In the genomic region with DNA sequence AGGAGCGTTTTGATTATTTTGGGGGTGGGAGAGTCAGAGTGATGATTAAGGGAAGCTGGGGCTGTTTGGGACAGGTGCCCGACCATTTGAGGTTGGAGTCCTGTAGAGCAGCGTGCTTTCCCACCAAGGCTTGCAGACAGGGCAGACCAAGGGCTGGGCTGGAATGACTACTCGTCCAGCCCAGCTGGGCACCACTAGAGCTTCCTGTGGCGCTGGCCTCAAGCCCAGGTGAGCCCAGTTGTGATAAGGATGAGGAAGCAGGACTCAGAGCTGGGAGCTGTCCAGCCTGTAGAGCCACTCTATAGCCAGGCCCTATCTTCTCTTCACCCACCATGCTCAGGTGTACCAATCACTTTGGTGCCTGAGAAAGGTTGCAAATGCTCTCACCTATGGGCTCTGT, we compare ENCODE assay signal across 22 cellular contexts.
"Had no signal": no experiment of that assay in that cellular context is flagged by ENCODE, and none has a peak within 500 bp of the region (broad histone marks: within the 10 kb centered on the region; RNA-seq: fewer than 3 reads in every experiment).

No MANE protein-coding gene starts in this region.

- H3K27me3 Mint-ChIP-seq: stimulated activated memory B cell treated with anti-CD40 and anti-IgM and Interleukin-4, amounts not matched to agents 10 μg/mL and 1 μg/mL and 100 μg/mL, for 72 hours had no signal

- H3K4me3 Mint-ChIP-seq: activated CD4-positive, alpha-beta memory T cell treated with anti-CD3 and anti-CD28 coated beads, Interleukin-2, amount 10 ng/mL, durations not matched to agents 7 days and 5 days; activated CD4-positive, alpha-beta T cell treated with anti-CD3 and anti-CD28 coated beads for 36 hours; activated naive CD8-positive, alpha-beta T cell treated with anti-CD3 and anti-CD28 coated beads, Interleukin-2, amount 10 ng/mL, durations not matched to agents 7 days and 5 days; nephron; stimulated activated memory B cell treated with anti-CD40 and anti-IgM and Interleukin-4, amounts not matched to agents 10 μg/mL and 1 μg/mL and 100 μg/mL, for 72 hours; T-helper 2 cell treated with Interferon-gamma antibody and Interleukin-4, amounts not matched to agents 5 μg/mL and 100 μg/mL, for 36 hours had no signal

- DNase-seq: activated CD4-positive, alpha-beta memory T cell treated with anti-CD3 and anti-CD28 coated beads, Interleukin-2, amount 10 ng/mL, durations not matched to agents 7 days and 5 days; activated CD4-positive, alpha-beta T cell treated with anti-CD3 and anti-CD28 coated beads for 36 hours; activated gamma-delta T cell treated with Interleukin-2 at 50 U/mL for 16 hours; activated naive CD8-positive, alpha-beta T cell treated with anti-CD3 and anti-CD28 coated beads, Interleukin-2, amount 10 ng/mL, durations not matched to agents 7 days and 5 days; activated T-cell treated with anti-CD3 and anti-CD28 coated beads, Interleukin-2, amount 50 U/mL, for 48 hours; anterior cingulate cortex; dorsolateral prefrontal cortex; foreskin fibroblast; head of caudate nucleus; occipital lobe; psoas muscle; spleen; stimulated activated CD4-positive, alpha-beta T cell treated with anti-CD3 and anti-CD28 coated beads, Interleukin-1b, Interleukin-23, amount 100 ng/mL, for 48 hours; transverse colon had no signal

- FAIRE-seq: bronchial epithelial cell, endometrium, islet of Langerhans had no signal

- H3K36me3 ChIP-seq: esophagus muscularis mucosa, spleen, transverse colon had no signal

- H3K9me3 Mint-ChIP-seq: activated CD4-positive, alpha-beta memory T cell treated with anti-CD3 and anti-CD28 coated beads, Interleukin-2, amount 10 ng/mL, durations not matched to agents 7 days and 5 days; activated naive CD8-positive, alpha-beta T cell treated with anti-CD3 and anti-CD28 coated beads, Interleukin-2, amount 10 ng/mL, durations not matched to agents 7 days and 5 days; T-helper 2 cell treated with Interferon-gamma antibody and Interleukin-4, amounts not matched to agents 5 μg/mL and 100 μg/mL, for 36 hours had no signal

- H3K27ac Mint-ChIP-seq: activated CD4-positive, alpha-beta memory T cell treated with anti-CD3 and anti-CD28 coated beads, Interleukin-2, amount 10 ng/mL, durations not matched to agents 7 days and 5 days; activated CD4-positive, alpha-beta T cell treated with anti-CD3 and anti-CD28 coated beads for 36 hours; activated naive CD8-positive, alpha-beta T cell treated with anti-CD3 and anti-CD28 coated beads, Interleukin-2, amount 10 ng/mL, durations not matched to agents 7 days and 5 days; nephron; stimulated activated memory B cell treated with anti-CD40 and anti-IgM and Interleukin-4, amounts not matched to agents 10 μg/mL and 1 μg/mL and 100 μg/mL, for 72 hours; T-helper 2 cell treated with Interferon-gamma antibody and Interleukin-4, amounts not matched to agents 5 μg/mL and 100 μg/mL, for 36 hours had no signal

- H3K4me1 Mint-ChIP-seq: activated CD4-positive, alpha-beta memory T cell treated with anti-CD3 and anti-CD28 coated beads, Interleukin-2, amount 10 ng/mL, durations not matched to agents 7 days and 5 days; activated CD4-positive, alpha-beta T cell treated with anti-CD3 and anti-CD28 coated beads for 36 hours; activated naive CD8-positive, alpha-beta T cell treated with anti-CD3 and anti-CD28 coated beads, Interleukin-2, amount 10 ng/mL, durations not matched to agents 7 days and 5 days; nephron had no signal

- H3K4me1 ChIP-seq: esophagus muscularis mucosa, psoas muscle, transverse colon had no signal

- H3K4me3 ChIP-seq: dorsolateral prefrontal cortex, esophagus muscularis mucosa, psoas muscle, spleen, transverse colon had no signal

- H3K27me3 ChIP-seq: spleen, transverse colon had no signal

- H3K36me3 Mint-ChIP-seq: activated naive CD8-positive, alpha-beta T cell treated with anti-CD3 and anti-CD28 coated beads, Interleukin-2, amount 10 ng/mL, durations not matched to agents 7 days and 5 days; stimulated activated memory B cell treated with anti-CD40 and anti-IgM and Interleukin-4, amounts not matched to agents 10 μg/mL and 1 μg/mL and 100 μg/mL, for 72 hours had no signal

- H3K9me3 ChIP-seq: psoas muscle, transverse colon had no signal

- H3K27ac ChIP-seq: dorsolateral prefrontal cortex, esophagus muscularis mucosa, psoas muscle, spleen, transverse colon had no signal

- ATAC-seq: activated CD4-positive, alpha-beta T cell treated with anti-CD3 and anti-CD28 coated beads for 36 hours; psoas muscle; sciatic nerve; stimulated activated memory B cell treated with anti-CD40 and anti-IgM and Interleukin-4, amounts not matched to agents 10 μg/mL and 1 μg/mL and 100 μg/mL, for 72 hours had no signal
